ENCODE assay signal across 9 cellular contexts in genomic region chr3:32457971-32458471, GRCh38. TPM values are rescaled to one million over a fixed set of nuclear protein-coding genes. Genes with fewer than 3 reads are reported as not detected.
A peak's percentile ranks its signal among the peaks of the same experiment; 100 is the strongest.
DNase-seq lines count a peak whose midpoint lies in the region; ATAC-seq and TF ChIP-seq lines count a peak whose summit lies in the region.
"Had no signal": no experiment of that assay in that cellular context is flagged by ENCODE, and none has a peak within 500 bp of the region (broad histone marks: within the 10 kb centered on the region; RNA-seq: fewer than 3 reads in every experiment).

No MANE protein-coding gene starts in this region.

- in situ Hi-C loops in HAP-1 (cut with MboI; ENCODE audit: low sequenced_read_pairs) = no loop called here

- no peaks in the 10 kb centered on the region for H3K4me1 Mint-ChIP-seq in MCF 10A (ENCODE audit: insufficient read depth, unreplicated experiment)

- intact Hi-C loops in colonic mucosa (cut with DNase I) = no loop called here
- intact Hi-C loops in MCF 10A (cut with micrococcal nuclease) = no loop called here

- H3K9me3 Mint-ChIP-seq in MCF 10A (ENCODE audit: unreplicated experiment) = no peaks in the 10 kb centered on the region

- no peaks in the 10 kb centered on the region; a peak in 1 of 3 replicates for H3K36me3 ChIP-seq in HEK293 (ENCODE audit: control insufficient read depth in 2 of 2, insufficient read depth in 1 of 2, low read length in 2 of 2)
- H3K36me3 ChIP-seq in colonic mucosa = no peaks in the 10 kb centered on the region
- H3K36me3 ChIP-seq in HAP-1 (replicated peaks) = peaks cover 3% of the 10 kb centered on the region

- H3K36me3 Mint-ChIP-seq in MCF 10A (ENCODE audit: insufficient read depth, unreplicated experiment) = peaks cover 9% of the 10 kb centered on the region

- DNase-seq in T-helper 2 cell (peak in 4 of 5 experiments; percentile 34 to 85 (median 76)), colonic mucosa (no peak), dedifferentiated amniotic fluid mesenchymal stem cell (ENCODE audit: extremely low spot score) (no peak), HAP-1 (ENCODE audit: low spot score in 2 of 2) (no peak), MCF 10A (ENCODE audit: unreplicated experiment) (no peak)
- peak; percentile 49 for DNase-seq in stimulated activated CD4-positive, alpha-beta T cell treated with anti-CD3 and anti-CD28 coated beads, Interleukin-4, amount 100 ng/mL, for 1 hour

- BruUV-seq in MCF 10A (replicated peaks; lab: Mats Ljungman, UMichigan) = no TSS peak

- no peak overlapping the region for H3K4me3 Mint-ChIP-seq in MCF 10A (ENCODE audit: unreplicated experiment)

- H3K9ac ChIP-seq in colonic mucosa (ENCODE audit: low read depth in 2 of 2, low read length in 2 of 2) = no peak overlapping the region

- H3K27ac ChIP-seq in HEK293 (ENCODE audit: extremely low read depth, low read depth, low read length) = no peak overlapping the region
- H3K27ac ChIP-seq in colonic mucosa = peak overlapping the region; percentile 69
- H3K27ac ChIP-seq: epithelial cell of prostate had no signal

- H3K4me3 ChIP-seq in HEK293 (ENCODE audit: low read depth, low read length) (no peak overlapping the region), colonic mucosa (no peak overlapping the region), HAP-1 (no peak overlapping the region)

- POLR2A ChIA-PET in HEK293 (lab: Yijun Ruan, JAX) (no interaction called here), MCF 10A (lab: Yijun Ruan, JAX) (no interaction called here)

- no peak for TF ChIP-seq CTCF in HEK293 (tag by site-specific recombination; IDR thresholded peaks at IDR 0.05)
- no peak for TF ChIP-seq CTCF in colonic mucosa (IDR thresholded peaks at IDR 0.05)
- TF ChIP-seq CTCF in MCF 10A (IDR thresholded peaks at IDR 0.05; ENCODE audit: unreplicated experiment) = no peak

- H3K9me3 ChIP-seq in HEK293 (ENCODE audit: control insufficient read depth, insufficient read depth, low read depth, low read length) (no peaks in the 10 kb centered on the region), colonic mucosa (no peaks in the 10 kb centered on the region), HAP-1 (no peaks in the 10 kb centered on the region)

- ATAC-seq in HG02588 (IDR thresholded peaks at IDR 0.05; ENCODE audit: unreplicated experiment) = no peak

- H3K27me3 ChIP-seq in colonic mucosa (no peaks in the 10 kb centered on the region), HAP-1 (ENCODE audit: low read depth) (no peaks in the 10 kb centered on the region)

- H3K4me1 ChIP-seq in HEK293 (ENCODE audit: control insufficient read depth, insufficient read depth, low read length) = peaks cover 7% of the 10 kb centered on the region; the same call in 1 of the 2 replicates
- H3K4me1 ChIP-seq in colonic mucosa = no peaks in the 10 kb centered on the region
- peaks cover 8% of the 10 kb centered on the region; the same call in 1 of the 2 replicates for H3K4me1 ChIP-seq in HAP-1

- no peak overlapping the region for H3K27ac Mint-ChIP-seq in MCF 10A (ENCODE audit: low read depth, unreplicated experiment)

- no peaks in the 10 kb centered on the region for H3K27me3 Mint-ChIP-seq in MCF 10A (ENCODE audit: insufficient read depth, unreplicated experiment)

- CTCF ChIA-PET in HEK293 (lab: Yijun Ruan, JAX) = interaction anchor here (0.6 to 1.0 kb wide), 2 partner anchors 10 to 49 kb away, joined by 3 to 4 read pairs; no protein-coding TSS in a partner anchor
- CTCF ChIA-PET in MCF 10A (lab: Yijun Ruan, JAX) = interaction anchor here (0.6 to 1.3 kb wide), 3 partner anchors 10 to 58 kb away, joined by 4 read pairs; no protein-coding TSS in a partner anchor

TF ChIP-seq in HEK293, 187 proteins besides CTCF, POLR2A, EP300 and RAD21:
- no peak for TF ChIP-seq WT1 (tag by site-specific recombination; IDR thresholded peaks at IDR 0.05)
- TF ChIP-seq ZBTB49 (tag by site-specific recombination; IDR thresholded peaks at IDR 0.05; ENCODE audit: low read depth) = no peak
- TF ChIP-seq ZFP69B (tag by site-specific recombination; IDR thresholded peaks at IDR 0.05) = no peak
- TF ChIP-seq ZNF133 (tag by site-specific recombination; IDR thresholded peaks at IDR 0.05) = no peak
- no peak for TF ChIP-seq HOXA7 (CRISPR knock-in tag; IDR thresholded peaks at IDR 0.05; ENCODE audit: borderline replicate concordance)
- no peak for TF ChIP-seq ZNF423 (tag by site-specific recombination; IDR thresholded peaks at IDR 0.05)
- 0 out of 2 replicates have a peak, but pooled peaks have one; percentile 14 for TF ChIP-seq GLIS1 (tag by site-specific recombination; IDR thresholded peaks at IDR 0.05)
- TF ChIP-seq, protein P1, sequence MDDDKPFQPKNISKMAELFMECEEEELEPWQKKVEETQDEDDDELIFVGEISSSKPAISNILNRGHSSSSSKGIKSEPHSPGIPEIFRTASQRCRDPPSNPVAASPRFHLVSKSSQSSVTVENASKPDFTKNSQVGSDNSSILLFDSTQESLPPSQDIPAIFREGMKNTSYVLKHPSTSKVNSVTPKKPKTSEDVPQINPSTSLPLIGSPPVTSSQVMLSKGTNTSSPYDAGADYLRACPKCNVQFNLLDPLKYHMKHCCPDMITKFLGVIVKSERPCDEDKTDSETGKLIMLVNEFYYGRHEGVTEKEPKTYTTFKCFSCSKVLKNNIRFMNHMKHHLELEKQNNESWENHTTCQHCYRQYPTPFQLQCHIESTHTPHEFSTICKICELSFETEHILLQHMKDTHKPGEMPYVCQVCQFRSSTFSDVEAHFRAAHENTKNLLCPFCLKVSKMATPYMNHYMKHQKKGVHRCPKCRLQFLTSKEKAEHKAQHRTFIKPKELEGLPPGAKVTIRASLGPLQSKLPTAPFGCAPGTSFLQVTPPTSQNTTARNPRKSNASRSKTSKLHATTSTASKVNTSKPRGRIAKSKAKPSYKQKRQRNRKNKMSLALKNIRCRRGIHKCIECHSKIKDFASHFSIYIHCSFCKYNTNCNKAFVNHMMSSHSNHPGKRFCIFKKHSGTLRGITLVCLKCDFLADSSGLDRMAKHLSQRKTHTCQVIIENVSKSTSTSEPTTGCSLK (tag by site-specific recombination; IDR thresholded peaks at IDR 0.05) = no peak
- no peak for TF ChIP-seq BCL11B (tag by site-specific recombination; IDR thresholded peaks at IDR 0.05; ENCODE audit: low read depth)
- TF ChIP-seq ZIC2 (tag by site-specific recombination; IDR thresholded peaks at IDR 0.05) = peak; percentile 71
- TF ChIP-seq ZNF660 (tag by site-specific recombination; IDR thresholded peaks at IDR 0.05) = no peak
- no peak for TF ChIP-seq ZNF792 (tag by site-specific recombination; IDR thresholded peaks at IDR 0.05)
- no peak for TF ChIP-seq ZNF132 (tag by site-specific recombination; IDR thresholded peaks at IDR 0.05; ENCODE audit: borderline replicate concordance)
- TF ChIP-seq ZNF701 (tag by site-specific recombination; IDR thresholded peaks at IDR 0.05) = no peak
- TF ChIP-seq, protein P2, sequence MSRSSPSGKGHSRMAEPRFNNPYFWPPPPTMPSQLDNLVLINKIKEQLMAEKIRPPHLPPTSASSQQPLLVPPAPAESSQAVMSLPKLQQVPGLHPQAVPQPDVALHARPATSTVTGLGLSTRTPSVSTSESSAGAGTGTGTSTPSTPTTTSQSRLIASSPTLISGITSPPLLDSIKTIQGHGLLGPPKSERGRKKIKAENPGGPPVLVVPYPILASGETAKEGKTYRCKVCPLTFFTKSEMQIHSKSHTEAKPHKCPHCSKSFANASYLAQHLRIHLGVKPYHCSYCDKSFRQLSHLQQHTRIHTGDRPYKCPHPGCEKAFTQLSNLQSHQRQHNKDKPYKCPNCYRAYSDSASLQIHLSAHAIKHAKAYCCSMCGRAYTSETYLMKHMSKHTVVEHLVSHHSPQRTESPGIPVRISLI (tag by site-specific recombination; IDR thresholded peaks at IDR 0.05) = no peak
- TF ChIP-seq, protein P3, sequence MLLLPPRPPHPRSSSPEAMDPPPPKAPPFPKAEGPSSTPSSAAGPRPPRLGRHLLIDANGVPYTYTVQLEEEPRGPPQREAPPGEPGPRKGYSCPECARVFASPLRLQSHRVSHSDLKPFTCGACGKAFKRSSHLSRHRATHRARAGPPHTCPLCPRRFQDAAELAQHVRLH (tag by site-specific recombination; IDR thresholded peaks at IDR 0.05) = no peak
- TF ChIP-seq ZNF600 (tag by site-specific recombination; IDR thresholded peaks at IDR 0.05) = no peak
TF ChIP-seq in HEK293: peak in this region for 2.

RNA-seq across cellular contexts. Expression of gene CMTM6, which starts 44.6 kb away (rescaled TPM):
- total RNA-seq in colonic mucosa (10 to 100 TPM; 55.3 to 73.7 TPM), MCF 10A (2022) (27.2 and 32.2 TPM in 2 replicates)

Comparison
In these comparisons a context has a peak if more than half of its experiments do, and no peak if none do; other contexts are left out.
1. DNase-seq: peak in T-helper 2 cell (4 of 5) and stimulated activated CD4-positive, alpha-beta T cell treated with anti-CD3 and anti-CD28 coated beads, Interleukin-4, amount 100 ng/mL, for 1 hour (single experiment); none in colonic mucosa (single experiment), dedifferentiated amniotic fluid mesenchymal stem cell (single experiment), HAP-1 (0 of 2) and MCF 10A (single experiment).